8 cellular contexts compared by ENCODE assay signal in the genomic region with DNA sequence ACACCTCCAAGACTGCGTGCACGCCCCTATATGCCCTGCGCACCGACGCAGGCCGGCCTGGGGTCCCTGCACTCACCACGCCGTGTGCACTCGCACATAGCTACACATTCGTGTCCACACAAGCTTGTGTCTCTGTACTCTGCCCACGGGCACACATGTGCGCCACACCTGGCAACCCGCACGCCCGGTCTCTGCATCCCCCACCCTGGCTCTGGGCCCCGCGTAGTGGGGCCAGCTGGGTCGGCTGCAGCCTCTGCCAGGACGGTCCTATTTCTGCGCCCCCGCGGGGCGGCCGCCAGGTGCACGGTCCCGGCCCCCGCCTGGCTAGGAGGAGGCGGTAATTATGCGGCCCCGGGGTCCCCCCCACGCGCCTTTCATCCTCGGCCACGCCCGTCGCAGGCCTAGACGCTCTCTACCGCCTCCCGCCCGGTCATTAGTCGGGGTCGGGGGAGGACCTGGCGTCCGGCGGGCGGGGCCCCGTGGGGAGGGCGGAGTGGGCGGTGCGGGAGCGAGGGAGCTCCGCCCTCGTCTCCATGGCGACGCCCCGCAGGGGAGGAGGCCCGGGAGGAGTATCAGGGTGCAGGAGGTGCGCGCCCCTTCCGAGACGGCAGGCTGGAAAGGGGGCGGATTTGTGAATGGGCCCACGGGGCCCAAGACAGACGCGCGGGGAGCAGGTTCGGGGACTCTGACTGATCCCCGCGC. TPM values are rescaled to one million over a fixed set of nuclear protein-coding genes. Genes with fewer than 3 reads are reported as not detected.
DNase-seq lines count a peak whose midpoint lies in the region; ATAC-seq and TF ChIP-seq lines count a peak whose summit lies in the region.

No MANE protein-coding gene starts in this region.

- H3K9ac ChIP-seq in BLaER1: peak overlapping the region; percentile 77
- H3K9ac ChIP-seq in HUES48 (ENCODE audit: low read depth, low read length): peak overlapping the region; percentile 52; the same call in 1 of the 2 replicates

- no peak for TF ChIP-seq CTCF in RWPE1 (conservative IDR thresholded peaks at IDR 0.05; ENCODE audit: low read depth)
- no peak for TF ChIP-seq CTCF in foreskin fibroblast (IDR thresholded peaks at IDR 0.05; ENCODE audit: low read depth, low read length)
- no peak for TF ChIP-seq CTCF in neural crest cell (conservative IDR thresholded peaks at IDR 0.05)
- TF ChIP-seq CTCF in thoracic aorta (IDR thresholded peaks at IDR 0.05): no peak

- H3K4me1 ChIP-seq in BLaER1: peaks cover 91% of the 10 kb centered on the region
- H3K4me1 ChIP-seq in HUES48 (ENCODE audit: control insufficient read depth, insufficient read depth, low read length): peaks cover 40% of the 10 kb centered on the region
- H3K4me1 ChIP-seq in thoracic aorta (ENCODE audit: control insufficient read depth in 1 of 2, low read depth in 2 of 2): peaks cover 54 to 77% of the 10 kb centered on the region in 2 donors

- POLR2A ChIA-PET in RWPE1 (lab: Yijun Ruan, JAX; ENCODE audit: low non-redundant PET): interaction anchor here (0.6 to 1.4 kb wide), 4 partner anchors 10 to 22 kb away, joined by 3 to 14 read pairs (median 8); no protein-coding TSS in a partner anchor

- H3K27ac ChIP-seq in BLaER1 (peak overlapping the region; percentile 71), HUES48 (ENCODE audit: low read depth, low read length) (peak overlapping the region; percentile 57), RWPE1 (peak overlapping the region; percentile 100), thoracic aorta (peak overlapping the region; percentile 87 to 95)

- CTCF ChIA-PET in RWPE1 (lab: Yijun Ruan, JAX): interaction anchor here (0.6 to 10.3 kb wide), 5 partner anchors 11 to 174 kb away, joined by 4 to 116 read pairs (median 6); no protein-coding TSS in a partner anchor

- peaks cover 30% of the 10 kb centered on the region for H3K27me3 Mint-ChIP-seq in neural crest cell (ENCODE audit: low read depth)

- H4K20me1 ChIP-seq in BLaER1: peaks cover 50% of the 10 kb centered on the region

- H3K4me2 ChIP-seq in BLaER1: peak overlapping the region; percentile 100

- H3K27ac Mint-ChIP-seq in neural crest cell (ENCODE audit: unreplicated experiment): no peak overlapping the region

- ATAC-seq in GM19324 (IDR thresholded peaks at IDR 0.05; ENCODE audit: low FRiP score, unreplicated experiment) (peak; percentile 43), thoracic aorta (ENCODE audit: insufficient number of reproducible peaks, low FRiP score, low read depth) (peak; percentile 9)

- H3K4me1 Mint-ChIP-seq in neural crest cell: peaks cover 72% of the 10 kb centered on the region

- DNase-seq in RWPE1 (ENCODE audit: low spot score): peak; percentile 90
- peak; percentile 79 for DNase-seq in activated gamma-delta T cell (lab: John Stamatoyannopoulos, UW)
- DNase-seq in foreskin fibroblast: peak; percentile 93 to 98
- peak; percentile 56 for DNase-seq in neural crest cell (ENCODE audit: low read depth, low spot score)
- DNase-seq in thoracic aorta (ENCODE audit: low spot score): no peak

- H3K27me3 ChIP-seq in BLaER1 (no peaks in the 10 kb centered on the region), HUES48 (ENCODE audit: control insufficient read depth, insufficient read depth, low read length) (peaks cover 11% of the 10 kb centered on the region), thoracic aorta (replicated peaks; ENCODE audit: insufficient read depth) (no peaks in the 10 kb centered on the region)

- no peaks in the 10 kb centered on the region for H3K9me3 Mint-ChIP-seq in neural crest cell

- H3K4me3 Mint-ChIP-seq in neural crest cell: peak overlapping the region; percentile 86

- H3K36me3 ChIP-seq in BLaER1 (peaks cover 10% of the 10 kb centered on the region), HUES48 (ENCODE audit: control insufficient read depth, insufficient read depth, low read length) (peaks cover 8% of the 10 kb centered on the region), thoracic aorta (peaks cover 5% of the 10 kb centered on the region)

- H3K9me3 ChIP-seq in BLaER1 (no peaks in the 10 kb centered on the region), HUES48 (ENCODE audit: control insufficient read depth, insufficient read depth, low read length) (no peaks in the 10 kb centered on the region), thoracic aorta (no peaks in the 10 kb centered on the region)

- H3K4me3 ChIP-seq in BLaER1: peak overlapping the region; percentile 72
- H3K4me3 ChIP-seq in HUES48 (ENCODE audit: low read depth, low read length): peak overlapping the region; percentile 63
- H3K4me3 ChIP-seq in foreskin fibroblast (ENCODE audit: low read depth in 1 of 2, low read length in 2 of 2): peak overlapping the region; percentile 57 to 69
- peak overlapping the region; percentile 70 for H3K4me3 ChIP-seq in thoracic aorta

- peaks cover 7% of the 10 kb centered on the region for H3K36me3 Mint-ChIP-seq in neural crest cell (ENCODE audit: low read depth)

RNA-seq across cellular contexts. Expression of a gene that starts 2.9 kb away (rescaled TPM):
- total RNA-seq in neural crest cell (414 and 421 TPM in 2 replicates), thoracic aorta (100 to 1,000 TPM; 492 to 644 TPM)

RNA-seq across cellular contexts. Expression of a gene that starts 9.1 kb away (rescaled TPM):
- 33.3 and 36.6 TPM in 2 replicates for total RNA-seq in neural crest cell
- 10 to 100 TPM; 18.8 to 40.8 TPM for total RNA-seq in thoracic aorta

RNA-seq across cellular contexts. Expression of a gene that starts 17.9 kb away (rescaled TPM):
- total RNA-seq in neural crest cell: 177 and 187 TPM in 2 replicates
- 100 to 1,000 TPM in 1 of 2 donors, 10 to 100 TPM in 1; 80.1 to 124 TPM for total RNA-seq in thoracic aorta

RNA-seq across cellular contexts. Expression of a gene that starts 19.4 kb away (rescaled TPM):
- total RNA-seq in neural crest cell (28.0 and 31.0 TPM in 2 replicates), thoracic aorta (not detected)

RNA-seq across cellular contexts. Expression of a gene that starts 24.7 kb away (rescaled TPM):
- 140 and 141 TPM in 2 replicates for total RNA-seq in neural crest cell
- 10 to 100 TPM; 40.4 to 45.1 TPM for total RNA-seq in thoracic aorta
